ENCODE assay signal across 1 cellular context in the genomic region with DNA sequence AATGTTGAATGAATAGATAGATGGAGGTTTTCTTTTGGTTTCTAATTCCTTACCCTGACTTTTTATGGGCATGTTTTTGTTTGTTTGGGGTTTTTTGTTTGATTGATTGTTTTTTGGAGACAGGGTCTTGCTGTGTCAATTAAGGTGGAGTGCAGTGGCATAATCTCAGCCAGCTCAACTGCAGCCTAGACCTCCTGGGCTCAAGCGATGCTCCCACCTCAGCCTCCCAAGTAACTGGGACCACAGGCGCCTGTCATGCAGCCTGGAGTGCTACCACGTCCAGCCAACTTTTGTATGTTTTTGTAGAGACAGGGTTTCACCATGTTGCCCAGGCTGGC.
TF ChIP-seq lines count a peak whose summit lies in the region.

No MANE protein-coding gene starts in this region.

TF ChIP-seq in WTC11, 78 proteins besides CTCF, POLR2A, EP300 and RAD21:
- TF ChIP-seq, protein P1, sequence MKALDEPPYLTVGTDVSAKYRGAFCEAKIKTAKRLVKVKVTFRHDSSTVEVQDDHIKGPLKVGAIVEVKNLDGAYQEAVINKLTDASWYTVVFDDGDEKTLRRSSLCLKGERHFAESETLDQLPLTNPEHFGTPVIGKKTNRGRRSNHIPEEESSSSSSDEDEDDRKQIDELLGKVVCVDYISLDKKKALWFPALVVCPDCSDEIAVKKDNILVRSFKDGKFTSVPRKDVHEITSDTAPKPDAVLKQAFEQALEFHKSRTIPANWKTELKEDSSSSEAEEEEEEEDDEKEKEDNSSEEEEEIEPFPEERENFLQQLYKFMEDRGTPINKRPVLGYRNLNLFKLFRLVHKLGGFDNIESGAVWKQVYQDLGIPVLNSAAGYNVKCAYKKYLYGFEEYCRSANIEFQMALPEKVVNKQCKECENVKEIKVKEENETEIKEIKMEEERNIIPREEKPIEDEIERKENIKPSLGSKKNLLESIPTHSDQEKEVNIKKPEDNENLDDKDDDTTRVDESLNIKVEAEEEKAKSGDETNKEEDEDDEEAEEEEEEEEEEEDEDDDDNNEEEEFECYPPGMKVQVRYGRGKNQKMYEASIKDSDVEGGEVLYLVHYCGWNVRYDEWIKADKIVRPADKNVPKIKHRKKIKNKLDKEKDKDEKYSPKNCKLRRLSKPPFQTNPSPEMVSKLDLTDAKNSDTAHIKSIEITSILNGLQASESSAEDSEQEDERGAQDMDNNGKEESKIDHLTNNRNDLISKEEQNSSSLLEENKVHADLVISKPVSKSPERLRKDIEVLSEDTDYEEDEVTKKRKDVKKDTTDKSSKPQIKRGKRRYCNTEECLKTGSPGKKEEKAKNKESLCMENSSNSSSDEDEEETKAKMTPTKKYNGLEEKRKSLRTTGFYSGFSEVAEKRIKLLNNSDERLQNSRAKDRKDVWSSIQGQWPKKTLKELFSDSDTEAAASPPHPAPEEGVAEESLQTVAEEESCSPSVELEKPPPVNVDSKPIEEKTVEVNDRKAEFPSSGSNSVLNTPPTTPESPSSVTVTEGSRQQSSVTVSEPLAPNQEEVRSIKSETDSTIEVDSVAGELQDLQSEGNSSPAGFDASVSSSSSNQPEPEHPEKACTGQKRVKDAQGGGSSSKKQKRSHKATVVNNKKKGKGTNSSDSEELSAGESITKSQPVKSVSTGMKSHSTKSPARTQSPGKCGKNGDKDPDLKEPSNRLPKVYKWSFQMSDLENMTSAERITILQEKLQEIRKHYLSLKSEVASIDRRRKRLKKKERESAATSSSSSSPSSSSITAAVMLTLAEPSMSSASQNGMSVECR (CRISPR knock-in tag; IDR thresholded peaks at IDR 0.05; ENCODE audit: borderline replicate concordance), result no peak
- no peak for TF ChIP-seq NFE2L1 (CRISPR knock-in tag; IDR thresholded peaks at IDR 0.05)
- TF ChIP-seq, protein P2, sequence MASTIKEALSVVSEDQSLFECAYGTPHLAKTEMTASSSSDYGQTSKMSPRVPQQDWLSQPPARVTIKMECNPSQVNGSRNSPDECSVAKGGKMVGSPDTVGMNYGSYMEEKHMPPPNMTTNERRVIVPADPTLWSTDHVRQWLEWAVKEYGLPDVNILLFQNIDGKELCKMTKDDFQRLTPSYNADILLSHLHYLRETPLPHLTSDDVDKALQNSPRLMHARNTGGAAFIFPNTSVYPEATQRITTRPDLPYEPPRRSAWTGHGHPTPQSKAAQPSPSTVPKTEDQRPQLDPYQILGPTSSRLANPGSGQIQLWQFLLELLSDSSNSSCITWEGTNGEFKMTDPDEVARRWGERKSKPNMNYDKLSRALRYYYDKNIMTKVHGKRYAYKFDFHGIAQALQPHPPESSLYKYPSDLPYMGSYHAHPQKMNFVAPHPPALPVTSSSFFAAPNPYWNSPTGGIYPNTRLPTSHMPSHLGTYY (CRISPR knock-in tag; IDR thresholded peaks at IDR 0.05), result no peak
- TF ChIP-seq, protein P3, sequence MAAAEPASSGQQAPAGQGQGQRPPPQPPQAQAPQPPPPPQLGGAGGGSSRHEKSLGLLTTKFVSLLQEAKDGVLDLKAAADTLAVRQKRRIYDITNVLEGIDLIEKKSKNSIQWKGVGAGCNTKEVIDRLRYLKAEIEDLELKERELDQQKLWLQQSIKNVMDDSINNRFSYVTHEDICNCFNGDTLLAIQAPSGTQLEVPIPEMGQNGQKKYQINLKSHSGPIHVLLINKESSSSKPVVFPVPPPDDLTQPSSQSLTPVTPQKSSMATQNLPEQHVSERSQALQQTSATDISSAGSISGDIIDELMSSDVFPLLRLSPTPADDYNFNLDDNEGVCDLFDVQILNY (CRISPR knock-in tag; IDR thresholded peaks at IDR 0.05), result no peak
- no peak for TF ChIP-seq GABPB1 (CRISPR knock-in tag; IDR thresholded peaks at IDR 0.05)
- TF ChIP-seq NR1H2 (CRISPR knock-in tag; IDR thresholded peaks at IDR 0.05), result no peak
- no peak for TF ChIP-seq GRHL2 (CRISPR knock-in tag; IDR thresholded peaks at IDR 0.05; ENCODE audit: insufficient replicate concordance, severe bottlenecking)
- TF ChIP-seq PRRX2 (CRISPR knock-in tag; IDR thresholded peaks at IDR 0.05), result no peak
- no peak for TF ChIP-seq CREB1 (CRISPR knock-in tag; IDR thresholded peaks at IDR 0.05)
- TF ChIP-seq, protein P4, sequence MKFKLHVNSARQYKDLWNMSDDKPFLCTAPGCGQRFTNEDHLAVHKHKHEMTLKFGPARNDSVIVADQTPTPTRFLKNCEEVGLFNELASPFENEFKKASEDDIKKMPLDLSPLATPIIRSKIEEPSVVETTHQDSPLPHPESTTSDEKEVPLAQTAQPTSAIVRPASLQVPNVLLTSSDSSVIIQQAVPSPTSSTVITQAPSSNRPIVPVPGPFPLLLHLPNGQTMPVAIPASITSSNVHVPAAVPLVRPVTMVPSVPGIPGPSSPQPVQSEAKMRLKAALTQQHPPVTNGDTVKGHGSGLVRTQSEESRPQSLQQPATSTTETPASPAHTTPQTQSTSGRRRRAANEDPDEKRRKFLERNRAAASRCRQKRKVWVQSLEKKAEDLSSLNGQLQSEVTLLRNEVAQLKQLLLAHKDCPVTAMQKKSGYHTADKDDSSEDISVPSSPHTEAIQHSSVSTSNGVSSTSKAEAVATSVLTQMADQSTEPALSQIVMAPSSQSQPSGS (CRISPR knock-in tag; IDR thresholded peaks at IDR 0.05; ENCODE audit: borderline replicate concordance, low read depth), result no peak
- TF ChIP-seq, protein P5, sequence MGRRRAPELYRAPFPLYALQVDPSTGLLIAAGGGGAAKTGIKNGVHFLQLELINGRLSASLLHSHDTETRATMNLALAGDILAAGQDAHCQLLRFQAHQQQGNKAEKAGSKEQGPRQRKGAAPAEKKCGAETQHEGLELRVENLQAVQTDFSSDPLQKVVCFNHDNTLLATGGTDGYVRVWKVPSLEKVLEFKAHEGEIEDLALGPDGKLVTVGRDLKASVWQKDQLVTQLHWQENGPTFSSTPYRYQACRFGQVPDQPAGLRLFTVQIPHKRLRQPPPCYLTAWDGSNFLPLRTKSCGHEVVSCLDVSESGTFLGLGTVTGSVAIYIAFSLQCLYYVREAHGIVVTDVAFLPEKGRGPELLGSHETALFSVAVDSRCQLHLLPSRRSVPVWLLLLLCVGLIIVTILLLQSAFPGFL (CRISPR knock-in tag; IDR thresholded peaks at IDR 0.05; ENCODE audit: borderline replicate concordance), result no peak
- no peak for TF ChIP-seq ELF4 (CRISPR knock-in tag; IDR thresholded peaks at IDR 0.05; ENCODE audit: low read depth)
- no peak for TF ChIP-seq ZNF396 (CRISPR knock-in tag; IDR thresholded peaks at IDR 0.05; ENCODE audit: borderline replicate concordance)
